26 cellular contexts compared by ENCODE assay signal in the genomic region with DNA sequence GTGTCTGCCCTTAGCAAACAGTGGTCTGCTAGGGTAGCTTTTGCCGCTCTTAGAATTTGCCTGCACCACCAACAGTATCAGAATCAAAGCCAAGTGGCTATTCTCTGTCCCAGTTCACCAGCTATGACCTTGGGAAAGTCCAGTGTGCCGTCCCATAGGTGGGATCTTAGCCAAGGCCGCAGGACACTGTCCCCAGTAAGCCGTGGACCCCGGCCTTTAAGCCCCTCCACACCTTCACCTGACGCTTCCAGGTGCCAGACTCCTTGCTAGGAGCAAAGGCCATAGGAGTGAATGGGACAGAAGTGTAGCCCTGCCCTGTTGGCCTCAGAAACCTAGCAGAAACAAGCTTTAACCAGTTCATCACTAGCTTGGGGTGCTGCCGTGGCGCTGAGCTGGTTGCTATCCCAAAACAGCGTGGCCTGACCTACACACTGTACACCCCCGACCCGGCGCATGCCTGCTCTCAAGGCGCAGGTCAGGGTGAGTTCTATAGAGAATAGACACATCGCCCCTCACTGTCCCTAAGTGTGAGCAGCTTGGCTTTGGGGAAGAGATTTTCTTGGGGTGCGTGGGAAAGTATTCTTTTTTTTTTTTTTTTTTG. TPM values are rescaled to one million over a fixed set of nuclear protein-coding genes. Genes with fewer than 3 reads are reported as not detected.
DNase-seq lines count a peak whose midpoint lies in the region; ATAC-seq and TF ChIP-seq lines count a peak whose summit lies in the region.
"Had no signal": no experiment of that assay in that cellular context is flagged by ENCODE, and none has a peak within 500 bp of the region (broad histone marks: within the 10 kb centered on the region; RNA-seq: fewer than 3 reads in every experiment).

No MANE protein-coding gene starts in this region.

- H3K9me3 ChIP-seq in cardiac muscle cell (ENCODE audit: low read depth) (no peaks in the 10 kb centered on the region), mesenchymal stem cell (ENCODE audit: control insufficient read depth, low read length) (no peaks in the 10 kb centered on the region)
- H3K9me3 ChIP-seq: MG63, psoas muscle, sigmoid colon, SK-N-SH, transverse colon had no signal

- H3K4me1 ChIP-seq in cardiac muscle cell (ENCODE audit: low read depth) (peaks cover 14% of the 10 kb centered on the region), mesenchymal stem cell (ENCODE audit: control insufficient read depth, insufficient read depth, low read depth, low read length) (peaks cover 49% of the 10 kb centered on the region)

- H3K36me3 Mint-ChIP-seq in WTC11 (peaks cover 43% of the 10 kb centered on the region), HFFc6 (ENCODE audit: low read depth) (peaks cover 37% of the 10 kb centered on the region)
- H3K36me3 Mint-ChIP-seq in stimulated activated naive B cell treated with anti-CD40 and anti-IgM and Interleukin-4, amounts not matched to agents 10 μg/mL and 1 μg/mL and 100 μg/mL, for 72 hours: peaks cover 29 to 52% of the 10 kb centered on the region in 2 donors

- H3K27ac Mint-ChIP-seq in WTC11: peak overlapping the region; percentile 41; the same call in 1 of the 2 replicates
- peak overlapping the region; percentile 67 for H3K27ac Mint-ChIP-seq in stimulated activated naive B cell treated with anti-CD40 and anti-IgM and Interleukin-4, amounts not matched to agents 10 μg/mL and 1 μg/mL and 100 μg/mL, for 72 hours
- no peak overlapping the region for H3K27ac Mint-ChIP-seq in HFFc6
- H3K27ac Mint-ChIP-seq: activated CD4-positive, alpha-beta memory T cell treated with anti-CD3 and anti-CD28 coated beads for 36 hours; activated T-helper 2 cell treated with anti-CD3 and anti-CD28 coated beads, Interferon-gamma antibody, Interleukin-2, Interleukin-4, amounts not matched to agents 10 μg/mL and 5 μg/mL and 100 μg/mL, durations not matched to agents 14 hours and 24 hours and 36 hours had no signal

- H3K27me3 ChIP-seq in cardiac muscle cell (no peaks in the 10 kb centered on the region), mesenchymal stem cell (ENCODE audit: control insufficient read depth in 1 of 2, insufficient read depth in 1 of 2, low read length in 2 of 2) (no peaks in the 10 kb centered on the region)
- H3K27me3 ChIP-seq: MG63, sigmoid colon, transverse colon had no signal

- intact Hi-C loops in left ventricle myocardium superior (cut with micrococcal nuclease): no loop called here

- peak overlapping the region; percentile 54 for H3K27ac ChIP-seq in cardiac muscle cell
- H3K27ac ChIP-seq in mesenchymal stem cell (ENCODE audit: low read length, poor library complexity, severe bottlenecking): no peak overlapping the region
- H3K27ac ChIP-seq: psoas muscle, sigmoid colon, transverse colon had no signal

- H3K4me3 Mint-ChIP-seq in WTC11: no peak overlapping the region
- no peak overlapping the region for H3K4me3 Mint-ChIP-seq in stimulated activated naive B cell treated with anti-CD40 and anti-IgM and Interleukin-4, amounts not matched to agents 10 μg/mL and 1 μg/mL and 100 μg/mL, for 72 hours
- no peak overlapping the region for H3K4me3 Mint-ChIP-seq in HFFc6
- H3K4me3 Mint-ChIP-seq: activated CD4-positive, alpha-beta memory T cell treated with anti-CD3 and anti-CD28 coated beads for 36 hours had no signal

- H2BK12ac ChIP-seq in mesenchymal stem cell (ENCODE audit: low read length in 2 of 2): peak overlapping the region in 1 of 2 experiments; percentile 54

- H3K23ac ChIP-seq in mesenchymal stem cell (ENCODE audit: low read length in 2 of 2): no peak overlapping the region

- CTCF ChIA-PET in WTC11 (lab: Charles Lee): interaction anchor here (0.6 to 1.2 kb wide), 3 partner anchors 12 to 505 kb away, joined by 3 read pairs; no protein-coding TSS in a partner anchor

- H4K8ac ChIP-seq in mesenchymal stem cell (ENCODE audit: low read length): no peak overlapping the region

- no peak overlapping the region for H2BK120ac ChIP-seq in mesenchymal stem cell (ENCODE audit: low read depth, low read length)

- no peak overlapping the region for H3K4ac ChIP-seq in mesenchymal stem cell (ENCODE audit: low read depth in 1 of 2, low read length in 2 of 2)

- H3K27me3 Mint-ChIP-seq in WTC11 (ENCODE audit: low read depth) (no peaks in the 10 kb centered on the region), HFFc6 (ENCODE audit: insufficient read depth) (peaks cover 5% of the 10 kb centered on the region)
- H3K27me3 Mint-ChIP-seq in stimulated activated naive B cell treated with anti-CD40 and anti-IgM and Interleukin-4, amounts not matched to agents 10 μg/mL and 1 μg/mL and 100 μg/mL, for 72 hours: no peaks in the 10 kb centered on the region
- H3K27me3 Mint-ChIP-seq: activated CD4-positive, alpha-beta memory T cell treated with anti-CD3 and anti-CD28 coated beads for 36 hours; brain had no signal

- H3K36me3 ChIP-seq in cardiac muscle cell (no peaks in the 10 kb centered on the region), mesenchymal stem cell (ENCODE audit: control insufficient read depth in 1 of 2, insufficient read depth in 2 of 2, low read depth in 1 of 2, low read length in 2 of 2) (peaks cover 46 to 47% of the 10 kb centered on the region in 2 experiments)

- H3K4me2 ChIP-seq in mesenchymal stem cell (ENCODE audit: low read length, poor library complexity, severe bottlenecking): no peak overlapping the region
- H3K4me2 ChIP-seq: SK-N-SH had no signal

- DNase-seq in cardiac muscle cell (ENCODE audit: low read depth in 1 of 2, low spot score in 1 of 2) (no peak), left ventricle myocardium superior (no peak), WTC11 (ENCODE audit: low spot score) (no peak), mesenchymal stem cell (no peak), HFFc6 (no peak), NCI-H510A treated with DMSO at 0.1 percent for 48 hours (lab: John Stamatoyannopoulos, UW) (no peak)
- no peak for DNase-seq in stimulated activated naive B cell treated with anti-CD40 and anti-IgM and Interleukin-4, amounts not matched to agents 10 μg/mL and 1 μg/mL and 100 μg/mL, for 72 hours
- DNase-seq: activated CD4-positive, alpha-beta memory T cell treated with anti-CD3 and anti-CD28 coated beads for 36 hours; activated CD8-positive, alpha-beta memory T cell treated with anti-CD3 and anti-CD28 coated beads, Interleukin-2, amount 50 U/mL, for 48 hours; activated naive CD4-positive, alpha-beta T cell treated with anti-CD3 and anti-CD28 coated beads, Interleukin-2, amount 50 U/mL, for 16 hours; hippocampal formation; KBM-7; MG63; NCI-H1105; NCI-H187; NCI-H2171; psoas muscle; RPMI8226; sigmoid colon; SK-N-SH; stimulated activated CD4-positive, alpha-beta T cell treated with anti-CD3 and anti-CD28 coated beads, Interleukin-4, amount 100 ng/mL, for 24 hours; transverse colon had no signal

- H3K4me1 Mint-ChIP-seq in WTC11 (peaks cover 69% of the 10 kb centered on the region), HFFc6 (ENCODE audit: low read depth) (peaks cover 50% of the 10 kb centered on the region)
- H3K4me1 Mint-ChIP-seq in stimulated activated naive B cell treated with anti-CD40 and anti-IgM and Interleukin-4, amounts not matched to agents 10 μg/mL and 1 μg/mL and 100 μg/mL, for 72 hours: peaks cover 29 to 65% of the 10 kb centered on the region in 2 donors

- H3K4me3 ChIP-seq in cardiac muscle cell (no peak overlapping the region), mesenchymal stem cell (ENCODE audit: insufficient read depth in 1 of 2, low read depth in 1 of 2, low read length in 2 of 2) (no peak overlapping the region)
- H3K4me3 ChIP-seq: MG63, psoas muscle, sigmoid colon, transverse colon had no signal

- TF ChIP-seq CTCF in cardiac muscle cell (IDR thresholded peaks at IDR 0.05; ENCODE audit: low read depth, low read length) (no peak), WTC11 (IDR thresholded peaks at IDR 0.05) (no peak), HFFc6 (IDR thresholded peaks at IDR 0.05) (no peak)

- H3K14ac ChIP-seq in mesenchymal stem cell (ENCODE audit: low read length in 2 of 2): no peak overlapping the region

- no peak overlapping the region for H4K91ac ChIP-seq in mesenchymal stem cell (ENCODE audit: low read length)

- no peak for ATAC-seq in left ventricle myocardium superior
- ATAC-seq in WTC11: no peak
- no peak for ATAC-seq in stimulated activated naive B cell treated with anti-CD40 and anti-IgM and Interleukin-4, amounts not matched to agents 10 μg/mL and 1 μg/mL and 100 μg/mL, for 72 hours (replicated peaks)
- no peak for ATAC-seq in GM18907 (IDR thresholded peaks at IDR 0.05; ENCODE audit: unreplicated experiment)
- ATAC-seq: activated CD4-positive, CD25-positive, alpha-beta regulatory T cell treated with anti-CD3 and anti-CD28 coated beads, Interleukin-2, amount 50 U/mL, for 24 hours; psoas muscle had no signal

- WGBS in mesenchymal stem cell: 96% methylated on average over 14 of the region's 15 CpGs

- no peak overlapping the region for H3K9ac ChIP-seq in mesenchymal stem cell (ENCODE audit: low read length)
- H3K9ac ChIP-seq: SK-N-SH had no signal

- peak overlapping the region; percentile 17 for H2AK5ac ChIP-seq in mesenchymal stem cell (ENCODE audit: low read length, severe bottlenecking)

- H3K18ac ChIP-seq in mesenchymal stem cell (ENCODE audit: low read depth in 1 of 2, low read length in 2 of 2): no peak overlapping the region

- POLR2A ChIA-PET in WTC11 (lab: Charles Lee): interaction anchor here (0.6 to 0.7 kb wide), 2 partner anchors 22 to 265 kb away, joined by 4 to 5 read pairs; no protein-coding TSS in a partner anchor

- H2BK15ac ChIP-seq in mesenchymal stem cell (ENCODE audit: low read depth, poor library complexity, severe bottlenecking): no peak overlapping the region

- no peak overlapping the region for H2BK5ac ChIP-seq in mesenchymal stem cell (ENCODE audit: low read depth, low read length, poor library complexity, severe bottlenecking)

- no peak overlapping the region for H2AFZ ChIP-seq in mesenchymal stem cell (ENCODE audit: low read depth, low read length)

- peaks cover 17% of the 10 kb centered on the region for H3K79me1 ChIP-seq in mesenchymal stem cell (replicated peaks; ENCODE audit: low read length, poor library complexity, severe bottlenecking)

- H3K9me3 Mint-ChIP-seq in WTC11 (no peaks in the 10 kb centered on the region), HFFc6 (no peaks in the 10 kb centered on the region)
- no peaks in the 10 kb centered on the region for H3K9me3 Mint-ChIP-seq in stimulated activated naive B cell treated with anti-CD40 and anti-IgM and Interleukin-4, amounts not matched to agents 10 μg/mL and 1 μg/mL and 100 μg/mL, for 72 hours
- H3K9me3 Mint-ChIP-seq: activated CD4-positive, alpha-beta memory T cell treated with anti-CD3 and anti-CD28 coated beads for 36 hours; activated T-helper 2 cell treated with anti-CD3 and anti-CD28 coated beads, Interferon-gamma antibody, Interleukin-2, Interleukin-4, amounts not matched to agents 10 μg/mL and 5 μg/mL and 100 μg/mL, durations not matched to agents 14 hours and 24 hours and 36 hours; brain had no signal

RNA-seq across cellular contexts. Expression of gene FADD, which starts 4.5 kb away (rescaled TPM):
- 30.1 and 34.0 TPM in 2 replicates for total RNA-seq in cardiac muscle cell
- polyA plus RNA-seq in cardiac muscle cell: 34.8 and 37.1 TPM in 2 replicates
- 8.8 TPM for total RNA-seq in left ventricle myocardium superior
- total RNA-seq in WTC11 (2021): 49.0 to 58.6 TPM (median 53.9 TPM) in 3 replicates
- 30.7 TPM for polyA plus RNA-seq in mesenchymal stem cell (2013, experiment 1 of 2)
- polyA plus RNA-seq in mesenchymal stem cell (2013, experiment 2 of 2): 31.4 TPM
- total RNA-seq in HFFc6 (2021; fragmentation: NEBNext Ultra II Directional; extraction: Animal tissue kit (Norgen Biotek cat#: 25700)): 10 to 100 TPM; 25.8 to 32.2 (median 28.1) TPM
